In genomic region chr11:62805044-62805892, GRCh38 we compare ENCODE assay signal across 8 cellular contexts. TPM values are rescaled to one million over a fixed set of nuclear protein-coding genes. Genes with fewer than 3 reads are reported as not detected.
DNase-seq lines count a peak whose midpoint lies in the region; ATAC-seq and TF ChIP-seq lines count a peak whose summit lies in the region.

NXF1 (minus strand) TSS chr11:62805440; CDS start chr11:62805356, 84 bp downstream.

- H3K27ac Mint-ChIP-seq in activated naive CD4-positive, alpha-beta T cell treated with anti-CD3 and anti-CD28 coated beads, Interleukin-2, amount 50 U/mL, for 72 hours: peak within 1 kb of the TSS; percentile 98 to 100
- peak within 1 kb of the TSS; percentile 97 for H3K27ac Mint-ChIP-seq in glutamatergic neuron (ENCODE audit: unreplicated experiment)

- 0 to 1% (median 1%) methylated on average over 38 to 77 of the region's 77 CpGs for WGBS in ovary, 3 donors
- under 1% methylated on average over 77 of the region's 77 CpGs for WGBS in thymus

- H3K27me3 ChIP-seq in ovary (no peaks in the 10 kb centered on the region), thymus (ENCODE audit: control insufficient read depth, insufficient read depth) (no peaks in the 10 kb centered on the region)

- intact Hi-C loops in ovary (cut with DNase I): loop anchor here in 1 of 4 donors (2.0 to 5.0 kb wide), 2 partner anchors 26 to 767 kb away; no protein-coding TSS in a partner anchor

- DNase-seq in GM12865 (ENCODE audit: low read depth) (peak; percentile 99), NCI-H1105 (lab: John Stamatoyannopoulos, UW) (peak; percentile 95), SKM-1 (lab: John Stamatoyannopoulos, UW; ENCODE audit: unreplicated experiment) (peak; percentile 91), glutamatergic neuron (peak; percentile 96), ovary (peak; percentile 93 to 98 (median 97))
- peak; percentile 98 for DNase-seq in activated naive CD4-positive, alpha-beta T cell treated with anti-CD3 and anti-CD28 coated beads, Interleukin-2, amount 50 U/mL, for 72 hours (ENCODE audit: low spot score in 2 of 2)

- H3K4me1 ChIP-seq in ovary (ENCODE audit: insufficient read depth) (peaks cover 6% of the 10 kb centered on the region), thymus (ENCODE audit: control insufficient read depth, insufficient read depth, low read length) (peaks cover 8% of the 10 kb centered on the region)

- TF ChIP-seq CTCF in GM12865 (IDR thresholded peaks at IDR 0.05; ENCODE audit: insufficient read depth, low read depth, low read length, missing control alignments) (peak; percentile 3), glutamatergic neuron (IDR thresholded peaks at IDR 0.05; ENCODE audit: partially characterized antibody, unreplicated experiment) (no peak), ovary (IDR thresholded peaks at IDR 0.05) (peak in 2 of 3 donors; percentile 53 to 56)

- H3K36me3 Mint-ChIP-seq in activated naive CD4-positive, alpha-beta T cell treated with anti-CD3 and anti-CD28 coated beads, Interleukin-2, amount 50 U/mL, for 72 hours: peaks cover 24 to 39% of the 10 kb centered on the region in 2 donors
- H3K36me3 Mint-ChIP-seq in glutamatergic neuron (ENCODE audit: unreplicated experiment): no peaks in the 10 kb centered on the region

- H3K4me3 ChIP-seq in GM12865 (ENCODE audit: low read depth, low read length) (peak within 1 kb of the TSS; percentile 99), ovary (peak within 1 kb of the TSS; percentile 82), thymus (ENCODE audit: low read length) (peak within 1 kb of the TSS; percentile 80)

- peak within 1 kb of the TSS; percentile 99 for H3K4me3 Mint-ChIP-seq in glutamatergic neuron (ENCODE audit: unreplicated experiment)

- H3K27me3 Mint-ChIP-seq in glutamatergic neuron (ENCODE audit: unreplicated experiment): peaks cover 7% of the 10 kb centered on the region

- H3K9me3 Mint-ChIP-seq in activated naive CD4-positive, alpha-beta T cell treated with anti-CD3 and anti-CD28 coated beads, Interleukin-2, amount 50 U/mL, for 72 hours: no peaks in the 10 kb centered on the region
- H3K9me3 Mint-ChIP-seq in glutamatergic neuron (ENCODE audit: unreplicated experiment): peaks cover 11% of the 10 kb centered on the region

- no peaks in the 10 kb centered on the region for H3K9me3 ChIP-seq in ovary
- no peaks in the 10 kb centered on the region for H3K9me3 ChIP-seq in thymus (ENCODE audit: control insufficient read depth)

- H3K27ac ChIP-seq in ovary (peak within 1 kb of the TSS; percentile 40 to 80), thymus (ENCODE audit: low read depth) (peak within 1 kb of the TSS; percentile 94)

- peak; percentile 99 for TF ChIP-seq POLR2A in ovary (IDR thresholded peaks at IDR 0.05)

- ATAC-seq in HG02623 (IDR thresholded peaks at IDR 0.05; ENCODE audit: unreplicated experiment): peak; percentile 86
- peak; percentile 75 to 78 for ATAC-seq in activated naive CD4-positive, alpha-beta T cell treated with anti-CD3 and anti-CD28 coated beads, Interleukin-2, amount 50 U/mL, for 72 hours

- peak; percentile 43 for TF ChIP-seq EP300 in ovary (IDR thresholded peaks at IDR 0.05)

- H3K4me1 Mint-ChIP-seq in glutamatergic neuron (ENCODE audit: low read depth, unreplicated experiment): peaks cover 14% of the 10 kb centered on the region

- H3K36me3 ChIP-seq in ovary: no peaks in the 10 kb centered on the region
- H3K36me3 ChIP-seq in thymus (ENCODE audit: control insufficient read depth, insufficient read depth): peaks cover 35% of the 10 kb centered on the region

RNA-seq across cellular contexts. Expression of gene NXF1, which starts in this region (rescaled TPM):
- total RNA-seq in activated naive CD4-positive, alpha-beta T cell treated with anti-CD3 and anti-CD28 coated beads, Interleukin-2, amount 50 U/mL, for 72 hours: 100 to 1,000 TPM; 104 to 132 TPM
- total RNA-seq in glutamatergic neuron (ENCODE audit: unreplicated experiment): 104 TPM
- 10 to 100 TPM; 48.8 to 96.8 (median 77.7) TPM for total RNA-seq in ovary
- polyA plus RNA-seq in ovary: 100 to 1,000 TPM in 1 of 2 donors, 10 to 100 TPM in 1; 99.4 to 125 TPM
- 186 TPM for polyA plus RNA-seq in thymus

Comparison
In these comparisons a context has a peak if more than half of its experiments do, and no peak if none do; other contexts are left out.
1. Peak in every context shown above with its lines: DNase-seq, ATAC-seq, H3K4me3 ChIP-seq and H3K27ac ChIP-seq.